8 cellular contexts compared by ENCODE assay signal in genomic region chr2:197113221-197113831, GRCh38.
DNase-seq lines count a peak whose midpoint lies in the region; ATAC-seq and TF ChIP-seq lines count a peak whose summit lies in the region.

No MANE protein-coding gene starts in this region.

- 6% methylated on average over 2 of the region's 2 CpGs for WGBS in right lobe of liver (ENCODE audit: insufficient coverage, low coverage, low lambda C conversion rate, missing lambda C conversion rate)
- no CpG with 5 or more reads among the region's 2 CpGs for WGBS in mesendoderm (ENCODE audit: extremely low coverage, insufficient coverage, low lambda C conversion rate)

- H3K27ac ChIP-seq in left ventricle myocardium inferior (replicated peaks) (no peak overlapping the region), brain microvascular endothelial cell (no peak overlapping the region), right lobe of liver (no peak overlapping the region), mesendoderm (ENCODE audit: low read depth, low read length) (no peak overlapping the region)

- no peak overlapping the region for H3K56ac ChIP-seq in mesendoderm (ENCODE audit: low read length)

- no peak overlapping the region for H2BK120ac ChIP-seq in mesendoderm (ENCODE audit: low read depth, low read length)

- intact Hi-C loops in left ventricle myocardium inferior (cut with micrococcal nuclease) (loop anchor here (10.0 kb wide), 1 partner anchor 201 kb away; the partner anchor contains the start of gene ANKRD44), left ventricle myocardium superior (cut with micrococcal nuclease) (loop anchor here (5.0 kb wide), 1 partner anchor 264 kb away; no protein-coding TSS in a partner anchor), right lobe of liver (cut with DNase I) (loop anchor here in 1 of 2 donors (10.0 kb wide), 1 partner anchor 51 kb away; no protein-coding TSS in a partner anchor)

- no peaks in the 10 kb centered on the region for H3K27me3 ChIP-seq in left ventricle myocardium inferior (ENCODE audit: low read depth)
- H3K27me3 ChIP-seq in brain microvascular endothelial cell (replicated peaks), result no peaks in the 10 kb centered on the region
- H3K27me3 ChIP-seq in right lobe of liver, result no peaks in the 10 kb centered on the region
- H3K27me3 ChIP-seq in mesendoderm (ENCODE audit: insufficient read depth, low read length, poor library complexity), result no peaks in the 10 kb centered on the region

- H3K79me1 ChIP-seq in mesendoderm (ENCODE audit: low read length), result no peaks in the 10 kb centered on the region

- H3K36me3 ChIP-seq in left ventricle myocardium inferior, result no peaks in the 10 kb centered on the region
- no peaks in the 10 kb centered on the region for H3K36me3 ChIP-seq in brain microvascular endothelial cell (replicated peaks)
- H3K36me3 ChIP-seq in right lobe of liver, result no peaks in the 10 kb centered on the region
- no peaks in the 10 kb centered on the region for H3K36me3 ChIP-seq in mesendoderm (ENCODE audit: control insufficient read depth, insufficient read depth, low read length)

- TF ChIP-seq POLR2A in right lobe of liver (IDR thresholded peaks at IDR 0.05), result no peak

- H4K8ac ChIP-seq in mesendoderm (ENCODE audit: low read depth, low read length), result no peak overlapping the region

- H2BK5ac ChIP-seq in mesendoderm (ENCODE audit: low read length), result no peak overlapping the region

- peak; percentile 76 for TF ChIP-seq CTCF in left ventricle myocardium inferior (IDR thresholded peaks at IDR 0.05; ENCODE audit: borderline replicate concordance)
- peak; percentile 51 for TF ChIP-seq CTCF in brain microvascular endothelial cell (IDR thresholded peaks at IDR 0.05; ENCODE audit: low read depth, low read length, missing control alignments)
- TF ChIP-seq CTCF in right lobe of liver (IDR thresholded peaks at IDR 0.05), result peak; percentile 58 to 70 (median 68)

- ATAC-seq in left ventricle myocardium superior, result no peak
- ATAC-seq in HG02588 (IDR thresholded peaks at IDR 0.05; ENCODE audit: unreplicated experiment), result peak; percentile 49
- peak; percentile 28 to 54 (median 44) for ATAC-seq in right lobe of liver
- ATAC-seq in HG03342 (IDR thresholded peaks at IDR 0.05; ENCODE audit: unreplicated experiment), result no peak

- H3K79me2 ChIP-seq in mesendoderm (ENCODE audit: control insufficient read depth, insufficient read depth, low read length), result no peaks in the 10 kb centered on the region

- no peak overlapping the region for H4K5ac ChIP-seq in mesendoderm (ENCODE audit: low read length)

- H3K4me2 ChIP-seq in mesendoderm (ENCODE audit: low read length), result no peak overlapping the region

- H2AK5ac ChIP-seq in mesendoderm (ENCODE audit: low read length), result no peak overlapping the region

- no peak overlapping the region for H3K4ac ChIP-seq in mesendoderm (ENCODE audit: low read depth, low read length)

- no peak overlapping the region for H3K4me3 ChIP-seq in left ventricle myocardium inferior
- H3K4me3 ChIP-seq in brain microvascular endothelial cell (ENCODE audit: low read depth, low read length), result no peak overlapping the region
- H3K4me3 ChIP-seq in right lobe of liver, result no peak overlapping the region
- H3K4me3 ChIP-seq in mesendoderm (ENCODE audit: low read length), result no peak overlapping the region

- DNase-seq in left ventricle myocardium inferior, result no peak
- no peak for DNase-seq in left ventricle myocardium superior
- DNase-seq in NCI-H69 (lab: John Stamatoyannopoulos, UW), result peak; percentile 40
- DNase-seq in brain microvascular endothelial cell, result no peak
- no peak for DNase-seq in right lobe of liver
- no peak for DNase-seq in mesendoderm

- no peak overlapping the region for H2BK15ac ChIP-seq in mesendoderm (replicated peaks; ENCODE audit: low read depth)

- in situ Hi-C loops in brain microvascular endothelial cell (cut with HindIII; ENCODE audit: low pct_ligation_motif_present, low sequenced_read_pairs), result no loop called here

- no peaks in the 10 kb centered on the region for H3K9me3 ChIP-seq in left ventricle myocardium inferior (replicated peaks)
- no peaks in the 10 kb centered on the region for H3K9me3 ChIP-seq in right lobe of liver

- H3K23ac ChIP-seq in mesendoderm (ENCODE audit: low read length), result no peak overlapping the region

- H3K4me1 ChIP-seq in left ventricle myocardium inferior (peaks cover 14% of the 10 kb centered on the region), right lobe of liver (peaks cover 0 to 12% (median 6%) of the 10 kb centered on the region in 4 donors), mesendoderm (ENCODE audit: control insufficient read depth, low read depth, low read length) (no peaks in the 10 kb centered on the region)

- H3K9ac ChIP-seq in mesendoderm (ENCODE audit: low read length), result no peak overlapping the region

- H3K18ac ChIP-seq in mesendoderm (ENCODE audit: low read length), result no peak overlapping the region

Comparison
In these comparisons a context has a peak if more than half of its experiments do, and no peak if none do; other contexts are left out.
1. ATAC-seq: peak in HG02588 (single experiment) and right lobe of liver (4 of 4); none in left ventricle myocardium superior (single experiment) and HG03342 (single experiment).
2. Peak in every context shown above with its lines, with median percentiles within 50 percentile points of each other: CTCF ChIP-seq.